ENCODE assay signal across 8 cellular contexts in genomic region chr1:101259744-101260148, GRCh38. TPM values are rescaled to one million over a fixed set of nuclear protein-coding genes. Genes with fewer than 3 reads are reported as not detected.
DNase-seq lines count a peak whose midpoint lies in the region; ATAC-seq and TF ChIP-seq lines count a peak whose summit lies in the region.

No MANE protein-coding gene starts in this region.

- H3K27ac ChIP-seq in KOPT-K1 (ENCODE audit: low read depth, low read length, poor library complexity, severe bottlenecking) = peak overlapping the region; percentile 10
- peak overlapping the region in 3 of 5 donors; percentile 37 to 63 (median 42) for H3K27ac ChIP-seq in adrenal gland
- H3K27ac ChIP-seq in lower lobe of right lung = no peak overlapping the region

- no peak overlapping the region for H3K4me3 ChIP-seq in adrenal gland
- H3K4me3 ChIP-seq in lower lobe of right lung = no peak overlapping the region

- H3K9me3 ChIP-seq in KOPT-K1 (ENCODE audit: insufficient read depth, low read length, poor library complexity, severe bottlenecking) (no peaks in the 10 kb centered on the region), adrenal gland (replicated peaks in 1 of 3) (no peaks in the 10 kb centered on the region), lower lobe of right lung (no peaks in the 10 kb centered on the region)

- TF ChIP-seq CTCF in adrenal gland (IDR thresholded peaks at IDR 0.05) (no peak), lower lobe of right lung (IDR thresholded peaks at IDR 0.05) (no peak)

- DNase-seq in AML-193 (lab: John Stamatoyannopoulos, UW) = peak; percentile 90 to 91
- DNase-seq in adrenal gland = no peak
- no peak for DNase-seq in lower lobe of right lung
- DNase-seq in D341Med (ENCODE audit: low spot score) = no peak
- no peak for DNase-seq in NCI-H524 treated with DMSO at 0.1 percent for 48 hours (lab: John Stamatoyannopoulos, UW)
- no peak for DNase-seq in COLO668 (lab: John Stamatoyannopoulos, UW; ENCODE audit: unreplicated experiment)

- TF ChIP-seq POLR2A in adrenal gland (IDR thresholded peaks at IDR 0.05) = no peak

- H3K4me1 ChIP-seq in adrenal gland (replicated peaks in 1 of 2) = peaks cover 18 to 39% of the 10 kb centered on the region in 2 donors
- peaks cover 40% of the 10 kb centered on the region for H3K4me1 ChIP-seq in lower lobe of right lung

- intact Hi-C loops in adrenal gland (cut with DNase I) (no loop called here), lower lobe of right lung (cut with DNase I) (no loop called here)

- no peaks in the 10 kb centered on the region for H3K36me3 ChIP-seq in KOPT-K1 (ENCODE audit: insufficient read depth, low read length)
- no peaks in the 10 kb centered on the region for H3K36me3 ChIP-seq in adrenal gland (replicated peaks in 1 of 2)
- H3K36me3 ChIP-seq in lower lobe of right lung = no peaks in the 10 kb centered on the region

- ATAC-seq in lower lobe of right lung (peak; percentile 57 to 59), GM21360 (IDR thresholded peaks at IDR 0.05; ENCODE audit: unreplicated experiment) (no peak)

- H3K27me3 ChIP-seq in adrenal gland (no peaks in the 10 kb centered on the region), lower lobe of right lung (ENCODE audit: low read depth) (no peaks in the 10 kb centered on the region)

RNA-seq across cellular contexts. Expression of gene S1PR1, which starts 22.9 kb away (rescaled TPM):
- total RNA-seq in adrenal gland (10 to 100 TPM; 24.9 to 41.9 (median 28.3) TPM), lower lobe of right lung (107 TPM)
- polyA plus RNA-seq in adrenal gland = 10 to 100 TPM; 11.3 to 26.0 (median 17.3) TPM

Comparison
In these comparisons a context has a peak if more than half of its experiments do, and no peak if none do; other contexts are left out.
1. DNase-seq: peak in AML-193 (2 of 2); none in adrenal gland (0 of 7), lower lobe of right lung (single experiment), D341Med (single experiment), NCI-H524 treated with DMSO at 0.1 percent for 48 hours (single experiment) and COLO668 (single experiment).